ENCODE assay signal across 1 cellular context in the genomic region with DNA sequence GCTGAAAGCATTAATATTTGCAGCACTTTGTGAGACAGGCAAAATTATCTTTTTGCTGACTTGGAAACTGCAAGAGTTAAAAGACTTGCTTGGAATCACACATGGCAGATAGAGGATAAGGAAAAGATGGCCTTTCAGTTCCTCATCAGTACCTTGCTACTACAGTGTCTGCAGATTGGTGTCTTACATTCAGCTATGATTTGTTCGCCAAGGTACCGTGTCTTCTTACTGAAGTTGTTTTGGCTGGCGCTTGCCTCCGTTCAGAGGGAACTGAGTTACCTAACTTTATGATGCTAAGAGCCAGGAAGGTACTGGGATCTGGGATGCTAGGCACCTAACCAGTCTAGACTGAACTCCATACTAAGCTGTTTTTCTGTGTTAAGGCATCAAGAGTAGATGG.
TF ChIP-seq lines count a peak whose summit lies in the region.

No MANE protein-coding gene starts in this region.

TF ChIP-seq in WTC11, 78 proteins besides CTCF, POLR2A, EP300 and RAD21 (continued from another document):
- TF ChIP-seq, protein P1, sequence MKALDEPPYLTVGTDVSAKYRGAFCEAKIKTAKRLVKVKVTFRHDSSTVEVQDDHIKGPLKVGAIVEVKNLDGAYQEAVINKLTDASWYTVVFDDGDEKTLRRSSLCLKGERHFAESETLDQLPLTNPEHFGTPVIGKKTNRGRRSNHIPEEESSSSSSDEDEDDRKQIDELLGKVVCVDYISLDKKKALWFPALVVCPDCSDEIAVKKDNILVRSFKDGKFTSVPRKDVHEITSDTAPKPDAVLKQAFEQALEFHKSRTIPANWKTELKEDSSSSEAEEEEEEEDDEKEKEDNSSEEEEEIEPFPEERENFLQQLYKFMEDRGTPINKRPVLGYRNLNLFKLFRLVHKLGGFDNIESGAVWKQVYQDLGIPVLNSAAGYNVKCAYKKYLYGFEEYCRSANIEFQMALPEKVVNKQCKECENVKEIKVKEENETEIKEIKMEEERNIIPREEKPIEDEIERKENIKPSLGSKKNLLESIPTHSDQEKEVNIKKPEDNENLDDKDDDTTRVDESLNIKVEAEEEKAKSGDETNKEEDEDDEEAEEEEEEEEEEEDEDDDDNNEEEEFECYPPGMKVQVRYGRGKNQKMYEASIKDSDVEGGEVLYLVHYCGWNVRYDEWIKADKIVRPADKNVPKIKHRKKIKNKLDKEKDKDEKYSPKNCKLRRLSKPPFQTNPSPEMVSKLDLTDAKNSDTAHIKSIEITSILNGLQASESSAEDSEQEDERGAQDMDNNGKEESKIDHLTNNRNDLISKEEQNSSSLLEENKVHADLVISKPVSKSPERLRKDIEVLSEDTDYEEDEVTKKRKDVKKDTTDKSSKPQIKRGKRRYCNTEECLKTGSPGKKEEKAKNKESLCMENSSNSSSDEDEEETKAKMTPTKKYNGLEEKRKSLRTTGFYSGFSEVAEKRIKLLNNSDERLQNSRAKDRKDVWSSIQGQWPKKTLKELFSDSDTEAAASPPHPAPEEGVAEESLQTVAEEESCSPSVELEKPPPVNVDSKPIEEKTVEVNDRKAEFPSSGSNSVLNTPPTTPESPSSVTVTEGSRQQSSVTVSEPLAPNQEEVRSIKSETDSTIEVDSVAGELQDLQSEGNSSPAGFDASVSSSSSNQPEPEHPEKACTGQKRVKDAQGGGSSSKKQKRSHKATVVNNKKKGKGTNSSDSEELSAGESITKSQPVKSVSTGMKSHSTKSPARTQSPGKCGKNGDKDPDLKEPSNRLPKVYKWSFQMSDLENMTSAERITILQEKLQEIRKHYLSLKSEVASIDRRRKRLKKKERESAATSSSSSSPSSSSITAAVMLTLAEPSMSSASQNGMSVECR (CRISPR knock-in tag; IDR thresholded peaks at IDR 0.05; ENCODE audit: borderline replicate concordance) = no peak
- no peak for TF ChIP-seq FOXJ3 (CRISPR knock-in tag; IDR thresholded peaks at IDR 0.05; ENCODE audit: borderline replicate concordance)
- TF ChIP-seq SMAD3 (CRISPR knock-in tag; IDR thresholded peaks at IDR 0.05; ENCODE audit: borderline replicate concordance) = no peak
- no peak for TF ChIP-seq EMX1 (CRISPR knock-in tag; IDR thresholded peaks at IDR 0.05)
- no peak for TF ChIP-seq ATF1 (CRISPR knock-in tag; IDR thresholded peaks at IDR 0.05)
